Comparison of ENCODE assay signal across 16 cellular contexts in genomic region chr6:7164536-7165001, GRCh38. TPM values are rescaled to one million over a fixed set of nuclear protein-coding genes. Genes with fewer than 3 reads are reported as not detected.
DNase-seq lines count a peak whose midpoint lies in the region; ATAC-seq, FAIRE-seq and TF ChIP-seq lines count a peak whose summit lies in the region.
"Had no signal": no experiment of that assay in that cellular context is flagged by ENCODE, and none has a peak within 500 bp of the region (broad histone marks: within the 10 kb centered on the region; RNA-seq: fewer than 3 reads in every experiment).

No MANE protein-coding gene starts in this region.

- no peak for TF ChIP-seq POLR2A in K562 (conservative IDR thresholded peaks at IDR 0.05)
- TF ChIP-seq POLR2A in transverse colon (IDR thresholded peaks at IDR 0.05), result no peak

- peak overlapping the region; percentile 4; the same call in 1 of the 2 replicates for H2AFZ ChIP-seq in K562 (ENCODE audit: low read depth, low read length)

- TF ChIP-seq CTCF in cardiac muscle cell (IDR thresholded peaks at IDR 0.05; ENCODE audit: low read depth, low read length) (no peak), K562 (IDR thresholded peaks at IDR 0.05 in 2 of 3, conservative IDR thresholded peaks at IDR 0.05 in 1 of 3; ENCODE audit: insufficient read depth in 2 of 3, low read depth in 1 of 3, low read length in 3 of 3) (no peak), transverse colon (IDR thresholded peaks at IDR 0.05) (no peak), endothelial cell (IDR thresholded peaks at IDR 0.05; ENCODE audit: unreplicated experiment) (no peak), left lung (IDR thresholded peaks at IDR 0.05) (no peak)

- intact Hi-C loops in Right ventricle myocardium superior (cut with DNase I), result no loop called here
- intact Hi-C loops in K562 (cut with micrococcal nuclease), result loop anchor here (1.0 to 5.0 kb wide), 7 partner anchors 21 to 452 kb away; partner anchors contain the start of gene RREB1
- intact Hi-C loops in transverse colon (cut with DNase I; ENCODE audit: low total_unique reads), result no loop called here
- intact Hi-C loops in left lung (cut with DNase I), result no loop called here

- H3K27me3 ChIP-seq in cardiac muscle cell (no peaks in the 10 kb centered on the region), K562 (ENCODE audit: control insufficient read depth in 2 of 2, insufficient read depth in 2 of 2, low read length in 2 of 2) (no peaks in the 10 kb centered on the region), transverse colon (no peaks in the 10 kb centered on the region), left lung (no peaks in the 10 kb centered on the region)

- no peak for FAIRE-seq in K562 (lab: Jason Lieb, UNC)
- FAIRE-seq: A204.1, H1, TTC549 had no signal

- peak overlapping the region in 1 of 8 donors; percentile 56 for H3K4me3 Mint-ChIP-seq in naive B cell
- no peak overlapping the region for H3K4me3 Mint-ChIP-seq in endothelial cell (ENCODE audit: unreplicated experiment)
- H3K4me3 Mint-ChIP-seq: activated T-cell treated with anti-CD3 and anti-CD28 coated beads, Interleukin-2, amount 50 U/mL, for 72 hours had no signal

- no peaks in the 10 kb centered on the region for H4K20me1 ChIP-seq in K562 (replicated peaks; ENCODE audit: control insufficient read depth, insufficient read depth, low read length)

- H3K4me1 ChIP-seq in cardiac muscle cell (ENCODE audit: low read depth) (peaks cover 50% of the 10 kb centered on the region), K562 (replicated peaks in 1 of 2; ENCODE audit: control insufficient read depth in 2 of 2, insufficient read depth in 2 of 2, low read length in 2 of 2) (peaks cover 67 to 91% of the 10 kb centered on the region in 2 experiments), transverse colon (peaks cover 66 to 97% (median 87%) of the 10 kb centered on the region in 4 donors), left lung (peaks cover 39 to 94% of the 10 kb centered on the region in 2 donors)

- WGBS in K562 (ENCODE audit: insufficient coverage, low coverage, missing lambda C conversion rate), result 9% methylated on average over 5 of the region's 5 CpGs
- WGBS in transverse colon (ENCODE audit: low coverage in 1 of 2), 2 donors, result 48 to 69% methylated on average over 3 to 5 of the region's 5 CpGs

- TF ChIP-seq EP300 in K562 (IDR thresholded peaks at IDR 0.05; ENCODE audit: low read length), result no peak
- TF ChIP-seq EP300 in transverse colon (IDR thresholded peaks at IDR 0.05; ENCODE audit: low read depth), result no peak

- POLR2A ChIA-PET in K562 (lab: Yijun Ruan, JAX), result interaction anchor here (0.6 to 2.6 kb wide), 10 partner anchors 8 to 34 kb away, joined by 3 to 18 read pairs (median 5); no protein-coding TSS in a partner anchor

- H3K27ac Mint-ChIP-seq in naive B cell (peak overlapping the region in 4 of 6 donors; percentile 33 to 86 (median 76)), endothelial cell (ENCODE audit: unreplicated experiment) (no peak overlapping the region)
- H3K27ac Mint-ChIP-seq: activated T-cell treated with anti-CD3 and anti-CD28 coated beads, Interleukin-2, amount 50 U/mL, for 72 hours had no signal

- DNase-seq in cardiac muscle cell (ENCODE audit: low read depth in 1 of 2, low spot score in 1 of 2) (no peak), Right ventricle myocardium superior (no peak), K562 (ENCODE audit: extremely low read depth in 1 of 4, low spot score in 3 of 4) (no peak), naive B cell (no peak), transverse colon (no peak), endothelial cell (ENCODE audit: low spot score) (no peak), pons (ENCODE audit: low spot score) (no peak), left lung (no peak)
- DNase-seq: activated CD4-positive, alpha-beta T cell treated with anti-CD3 and anti-CD28 coated beads, Interleukin-2, amount 50 U/mL, for 48 hours; activated T-cell treated with anti-CD3 and anti-CD28 coated beads, Interleukin-2, amount 50 U/mL, for 72 hours; foreskin fibroblast; NCI-H146; substantia nigra had no signal

- H3K36me3 ChIP-seq in cardiac muscle cell (no peaks in the 10 kb centered on the region), K562 (ENCODE audit: control insufficient read depth, insufficient read depth, low read length) (peaks cover 32% of the 10 kb centered on the region), transverse colon (no peaks in the 10 kb centered on the region), left lung (no peaks in the 10 kb centered on the region)

- in situ Hi-C loops in K562 (cut with MboI) (no loop called here), transverse colon (cut with MboI; ENCODE audit: low pct_ligation_motif_present in 1 of 4, low pct_unique_long_range_greater_than_20kb in 1 of 4, low sequenced_read_pairs in 3 of 4) (no loop called here)

- H3K27me3 Mint-ChIP-seq in naive B cell (no peaks in the 10 kb centered on the region), endothelial cell (ENCODE audit: unreplicated experiment) (peaks cover 4% of the 10 kb centered on the region)

- peak overlapping the region; percentile 46 to 75; a peak in 3 of 4 replicates for H3K9ac ChIP-seq in K562 (ENCODE audit: insufficient read depth in 1 of 2, low read depth in 2 of 2, low read length in 2 of 2)

- H3K9me3 ChIP-seq in cardiac muscle cell (ENCODE audit: low read depth) (no peaks in the 10 kb centered on the region), K562 (replicated peaks; ENCODE audit: control insufficient read depth, insufficient read depth, low read depth, low read length) (no peaks in the 10 kb centered on the region), transverse colon (no peaks in the 10 kb centered on the region), left lung (no peaks in the 10 kb centered on the region)

- H3K9me3 Mint-ChIP-seq in naive B cell, result no peaks in the 10 kb centered on the region
- H3K9me3 Mint-ChIP-seq in endothelial cell (ENCODE audit: unreplicated experiment), result no peaks in the 10 kb centered on the region
- H3K9me3 Mint-ChIP-seq: activated T-cell treated with anti-CD3 and anti-CD28 coated beads, Interleukin-2, amount 50 U/mL, for 72 hours had no signal

- H3K79me2 ChIP-seq in K562 (ENCODE audit: control insufficient read depth, insufficient read depth, low read length), result peaks cover 95% of the 10 kb centered on the region

- H3K36me3 Mint-ChIP-seq in naive B cell, result no peaks in the 10 kb centered on the region
- peaks cover 4% of the 10 kb centered on the region for H3K36me3 Mint-ChIP-seq in endothelial cell (ENCODE audit: low read depth, unreplicated experiment)

- peak overlapping the region; percentile 80 for H3K27ac ChIP-seq in cardiac muscle cell
- peak overlapping the region; percentile 88 for H3K27ac ChIP-seq in K562 (ENCODE audit: extremely low read depth, low read depth, low read length)
- H3K27ac ChIP-seq in transverse colon, result peak overlapping the region; percentile 74 to 84 (median 80)
- peak overlapping the region in 1 of 2 donors; percentile 73 for H3K27ac ChIP-seq in left lung

- peak overlapping the region; percentile 81 for H3K4me2 ChIP-seq in K562 (ENCODE audit: insufficient read depth, low read length)

- ATAC-seq in Right ventricle myocardium superior (ENCODE audit: poor library complexity) (no peak), K562 (no peak), naive B cell (ENCODE audit: low read depth in 2 of 2) (no peak), left lung (no peak)
- ATAC-seq: activated T-cell treated with anti-CD3 and anti-CD28 coated beads, Interleukin-2, amount 50 U/mL, for 72 hours had no signal

- no peak overlapping the region for H3K4me3 ChIP-seq in cardiac muscle cell
- H3K4me3 ChIP-seq in K562, result no peak overlapping the region
- H3K4me3 ChIP-seq in transverse colon, result no peak overlapping the region
- H3K4me3 ChIP-seq in left lung, result no peak overlapping the region

- no peak for TF ChIP-seq RAD21 in K562 (CRISPR knock-in tag; conservative IDR thresholded peaks at IDR 0.05 in 1 of 2, IDR thresholded peaks at IDR 0.05 in 1 of 2)

- no peaks in the 10 kb centered on the region for H3K9me1 ChIP-seq in K562 (ENCODE audit: control insufficient read depth, insufficient read depth, low read length)

- BruUV-seq in K562 (replicated peaks; lab: Mats Ljungman, UMichigan), result TSS peak; percentile 98

- H3K4me1 Mint-ChIP-seq in naive B cell (peaks cover 62 to 78% (median 67%) of the 10 kb centered on the region in 3 donors), endothelial cell (ENCODE audit: unreplicated experiment) (peaks cover 65% of the 10 kb centered on the region)

- CTCF ChIA-PET in K562 (lab: Yijun Ruan, JAX; ENCODE audit: low intra/inter-chr PET ratio), result no interaction called here

RNA-seq across cellular contexts. Expression of gene RREB1, which starts 56.8 kb away (rescaled TPM):
- 30.5 and 55.3 TPM in 2 replicates for total RNA-seq in cardiac muscle cell
- 15.4 and 22.1 TPM in 2 replicates for polyA plus RNA-seq in cardiac muscle cell
- total RNA-seq in Right ventricle myocardium superior, result 34.2 TPM
- total RNA-seq in K562 (2011; cell fraction: chromatin; rRNA removed; ENCODE audit: low replicate concordance), result 128 and 141 TPM in 2 replicates
- total RNA-seq in K562 (2011; cell fraction: nucleolus; rRNA removed), result 88.6 and 91.1 TPM in 2 replicates
- total RNA-seq in K562 (2011; cell fraction: nucleoplasm; rRNA removed), result 120 and 166 TPM in 2 replicates
- total RNA-seq in K562 (2014; rRNA removed), result 19.3 and 34.7 TPM in 2 replicates
- 24.3 and 25.0 TPM in 2 replicates for total RNA-seq in K562 (2014; rRNA removed; fragmentation: Illumina TruSeq; extraction: Trizol)
- total RNA-seq in K562 (2015; rRNA removed; fragmentation: Illumina TruSeq; extraction: Trizol), result 21.9 and 22.1 TPM in 2 replicates
- total RNA-seq in K562 (2021), result 64.2 and 65.7 TPM in 2 replicates
- polyA plus RNA-seq in K562 (2011; rRNA removed), result 5.2 and 6.0 TPM in 2 replicates
- 5.6 and 6.8 TPM in 2 replicates for polyA plus RNA-seq in K562 (2011; cell fraction: cytosol; rRNA removed)
- 25.5 and 29.7 TPM in 2 replicates for polyA plus RNA-seq in K562 (2011; cell fraction: nucleus; rRNA removed)
- 20.6 and 20.9 TPM in 2 replicates for polyA plus RNA-seq in K562 (2012)
- 23.6 and 25.9 TPM in 2 replicates for polyA plus RNA-seq in K562 (2014; fragmentation: Illumina TruSeq; extraction: Trizol)
- polyA plus RNA-seq in K562 (2014; fragmentation: Nextera tagmentation; extraction: Ambion mirVana), result 1 to 10 TPM; 3.3 to 4.8 TPM
- 15.6 and 19.6 TPM in 2 replicates for polyA plus RNA-seq in K562 (2014; rRNA removed)
- polyA minus RNA-seq in K562 (2011; rRNA and poly(A)+ RNA removed), result 42.2 and 45.2 TPM in 2 replicates
- polyA minus RNA-seq in K562 (2011; cell fraction: cytosol; rRNA and poly(A)+ RNA removed), result 34.1 and 47.8 TPM in 2 replicates
- polyA minus RNA-seq in K562 (2011; cell fraction: nucleus; rRNA and poly(A)+ RNA removed), result 48.1 and 74.3 TPM in 2 replicates
- 1 to 10 TPM; 1.5 to 9.9 (median 5.2) TPM for polyA plus RNA-seq in naive B cell (ENCODE audit: low read depth in 6 of 6)
- total RNA-seq in transverse colon, result 100 to 1,000 TPM in 2 of 4 donors, 10 to 100 TPM in 2; 73.9 to 214 (median 107) TPM
- 57.6 TPM for total RNA-seq in endothelial cell (ENCODE audit: unreplicated experiment)
- 10 to 100 TPM; 49.3 to 54.0 TPM for total RNA-seq in left lung
